14 cellular contexts compared by ENCODE assay signal in the genomic region with DNA sequence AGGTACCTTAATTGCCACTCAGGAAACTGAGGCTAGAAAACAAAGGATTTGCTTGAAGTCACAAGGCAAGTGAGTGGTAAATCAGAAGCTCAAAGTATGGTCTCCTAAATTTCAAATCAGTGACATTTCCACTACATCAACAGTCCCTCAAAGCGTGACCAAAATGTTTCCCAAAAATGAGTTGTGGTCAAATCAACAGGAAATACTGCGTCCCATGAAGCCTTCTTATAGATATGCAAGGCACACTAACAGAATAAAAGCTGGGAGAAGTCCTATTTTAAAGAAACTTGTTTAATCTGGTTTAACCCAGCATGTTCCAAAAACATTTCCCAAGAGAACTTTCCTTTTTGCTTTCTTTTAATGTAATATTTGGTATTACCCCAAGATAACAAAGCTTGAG.
"Had no signal": no experiment of that assay in that cellular context is flagged by ENCODE, and none has a peak within 500 bp of the region (broad histone marks: within the 10 kb centered on the region; RNA-seq: fewer than 3 reads in every experiment).

No MANE protein-coding gene starts in this region.

- H3K36me3 ChIP-seq: ovary, right lobe of liver, spleen, stomach had no signal

- H3K27me3 Mint-ChIP-seq: activated naive CD8-positive, alpha-beta T cell treated with anti-CD3 and anti-CD28 coated beads, Interleukin-2, amount 10 ng/mL, durations not matched to agents 7 days and 5 days had no signal

- DNase-seq: activated CD4-positive, alpha-beta T cell treated with anti-CD3 and anti-CD28 coated beads, Interleukin-2, amount 50 U/mL, for 1 hour; activated CD8-positive, alpha-beta memory T cell treated with anti-CD3 and anti-CD28 coated beads for 24 hours; activated naive CD8-positive, alpha-beta T cell treated with anti-CD3 and anti-CD28 coated beads, Interleukin-2, amount 10 ng/mL, durations not matched to agents 7 days and 5 days; anterior cingulate cortex; hypothalamus; left ventricle myocardium superior; ovary; right lobe of liver; spleen; stomach; T-helper 1 cell; T1000; testis had no signal

- H3K4me3 Mint-ChIP-seq: activated naive CD8-positive, alpha-beta T cell treated with anti-CD3 and anti-CD28 coated beads, Interleukin-2, amount 10 ng/mL, durations not matched to agents 7 days and 5 days; activated T-helper 1 cell treated with anti-CD3 and anti-CD28 coated beads, Interleukin-12 subunit alpha, Interleukin-12 subunit beta, Interleukin-2, Interleukin-4 antibody, amounts not matched to agents 30 ng/mL and 10 ng/mL and 1 ng/mL, durations not matched to agents 14 hours and 24 hours and 36 hours had no signal

- H3K36me3 Mint-ChIP-seq: activated naive CD8-positive, alpha-beta T cell treated with anti-CD3 and anti-CD28 coated beads, Interleukin-2, amount 10 ng/mL, durations not matched to agents 7 days and 5 days had no signal

- H3K27me3 ChIP-seq: ovary, right lobe of liver, spleen, stomach, testis had no signal

- H3K4me1 ChIP-seq: right lobe of liver, testis had no signal

- H3K27ac Mint-ChIP-seq: activated naive CD8-positive, alpha-beta T cell treated with anti-CD3 and anti-CD28 coated beads, Interleukin-2, amount 10 ng/mL, durations not matched to agents 7 days and 5 days; activated T-helper 1 cell treated with anti-CD3 and anti-CD28 coated beads, Interleukin-12 subunit alpha, Interleukin-12 subunit beta, Interleukin-2, Interleukin-4 antibody, amounts not matched to agents 30 ng/mL and 10 ng/mL and 1 ng/mL, durations not matched to agents 14 hours and 24 hours and 36 hours had no signal

- H3K9me3 Mint-ChIP-seq: activated naive CD8-positive, alpha-beta T cell treated with anti-CD3 and anti-CD28 coated beads, Interleukin-2, amount 10 ng/mL, durations not matched to agents 7 days and 5 days; activated T-helper 1 cell treated with anti-CD3 and anti-CD28 coated beads, Interleukin-12 subunit alpha, Interleukin-12 subunit beta, Interleukin-2, Interleukin-4 antibody, amounts not matched to agents 30 ng/mL and 10 ng/mL and 1 ng/mL, durations not matched to agents 14 hours and 24 hours and 36 hours had no signal

- H3K4me1 Mint-ChIP-seq: activated naive CD8-positive, alpha-beta T cell treated with anti-CD3 and anti-CD28 coated beads, Interleukin-2, amount 10 ng/mL, durations not matched to agents 7 days and 5 days had no signal

- H3K27ac ChIP-seq: ovary, right lobe of liver, spleen, stomach, testis had no signal

- H3K9me3 ChIP-seq: ovary, right lobe of liver, spleen, stomach, testis had no signal

- H3K4me3 ChIP-seq: ovary, right lobe of liver, spleen, stomach, testis had no signal
